Comparison of ENCODE assay signal across 9 cellular contexts in the genomic region with DNA sequence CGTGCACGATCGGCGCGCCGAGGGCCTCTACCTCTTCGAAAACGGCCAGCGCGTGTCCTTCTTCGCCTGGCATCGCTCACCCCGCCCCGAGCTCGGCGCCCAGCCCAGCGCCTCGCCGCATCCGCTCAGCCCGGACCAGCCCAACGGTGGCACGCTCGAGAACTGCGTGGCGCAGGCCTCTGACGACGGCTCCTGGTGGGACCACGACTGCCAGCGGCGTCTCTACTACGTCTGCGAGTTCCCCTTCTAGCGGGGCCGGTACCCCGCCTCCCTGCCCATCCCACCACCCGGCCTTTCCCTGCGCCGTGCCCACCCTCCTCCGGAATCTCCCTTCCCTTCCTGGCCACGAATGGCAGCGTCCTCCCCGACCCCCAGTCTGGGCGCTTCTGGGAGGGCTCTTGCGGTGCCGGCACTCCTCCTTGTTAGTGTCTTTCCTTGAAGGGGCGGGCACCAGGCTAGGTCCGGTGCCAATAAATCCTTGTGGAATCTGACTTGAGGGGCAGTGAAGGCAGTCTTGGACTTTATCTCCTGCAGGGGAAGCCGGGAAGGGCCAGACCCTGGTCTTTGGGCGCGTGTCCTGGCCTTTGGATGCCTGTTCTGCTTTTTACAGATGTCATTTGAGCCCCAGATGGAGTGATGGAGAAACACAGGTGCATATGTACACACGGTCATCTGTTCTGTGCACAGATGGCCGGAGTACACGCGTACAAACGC. TPM values are rescaled to one million over a fixed set of nuclear protein-coding genes. Genes with fewer than 3 reads are reported as not detected.
DNase-seq lines count a peak whose midpoint lies in the region; ATAC-seq and TF ChIP-seq lines count a peak whose summit lies in the region.
"Had no signal": no experiment of that assay in that cellular context is flagged by ENCODE, and none has a peak within 500 bp of the region (broad histone marks: within the 10 kb centered on the region; RNA-seq: fewer than 3 reads in every experiment).

No MANE protein-coding gene starts in this region.

- H3K9me2 ChIP-seq in PC-3 (replicated peaks; ENCODE audit: low read length), result no peaks in the 10 kb centered on the region

- H3K36me3 ChIP-seq in PC-3 (ENCODE audit: low read depth, low read length) (no peaks in the 10 kb centered on the region), esophagus (ENCODE audit: control insufficient read depth in 2 of 2, insufficient read depth in 2 of 2, low read length in 1 of 2) (no peaks in the 10 kb centered on the region)

- BruUV-seq in PC-3 (replicated peaks; lab: Mats Ljungman, UMichigan), result no TSS peak

- H3F3A ChIP-seq in PC-3 (ENCODE audit: low read length, unreplicated experiment), result no peaks in the 10 kb centered on the region

- intact Hi-C loops in PC-3 (cut with micrococcal nuclease), result no loop called here

- H3K79me2 ChIP-seq in PC-3 (ENCODE audit: low read length), result peaks cover 11% of the 10 kb centered on the region

- H3K27me3 Mint-ChIP-seq in osteocyte (ENCODE audit: unreplicated experiment), result peaks cover 11% of the 10 kb centered on the region

- no peaks in the 10 kb centered on the region for H4K20me1 ChIP-seq in PC-3 (ENCODE audit: low read length)

- H3K4me1 Mint-ChIP-seq in osteocyte (ENCODE audit: unreplicated experiment), result peaks cover 17% of the 10 kb centered on the region

- H3K9me3 ChIP-seq in PC-3 (ENCODE audit: low read length) (no peaks in the 10 kb centered on the region), esophagus (ENCODE audit: control insufficient read depth in 2 of 2, insufficient read depth in 1 of 2, low read depth in 1 of 2, low read length in 1 of 2) (no peaks in the 10 kb centered on the region)

- TF ChIP-seq CTCF in PC-3 (conservative IDR thresholded peaks at IDR 0.05; ENCODE audit: low read depth, low read length), result no peak
- TF ChIP-seq CTCF in osteocyte (IDR thresholded peaks at IDR 0.05), result no peak

- H3K27me3 ChIP-seq in PC-3 (ENCODE audit: low read length) (no peaks in the 10 kb centered on the region), esophagus (ENCODE audit: control insufficient read depth in 1 of 2, insufficient read depth in 2 of 2, low read length in 2 of 2) (no peaks in the 10 kb centered on the region)

- H3K36me3 Mint-ChIP-seq in osteocyte (ENCODE audit: unreplicated experiment), result no peaks in the 10 kb centered on the region

- peak overlapping the region; percentile 80 for H2AFZ ChIP-seq in PC-3 (ENCODE audit: low read length)

- H3K9ac ChIP-seq in PC-3 (ENCODE audit: low read length), result peak overlapping the region; percentile 87

- H3K4me3 Mint-ChIP-seq in osteocyte (ENCODE audit: unreplicated experiment), result peak overlapping the region; percentile 88

- H3K27ac ChIP-seq in PC-3 (ENCODE audit: low read length) (peak overlapping the region; percentile 8; the same call in 1 of the 2 replicates), esophagus (ENCODE audit: low read depth in 2 of 2, low read length in 1 of 2) (peak overlapping the region; percentile 29 to 67)

- peak; percentile 32 to 35 for ATAC-seq in activated CD4-positive, CD25-positive, alpha-beta regulatory T cell treated with anti-CD3 and anti-CD28 coated beads, Interleukin-2, amount 50 U/mL, for 24 hours
- peak; percentile 42 for ATAC-seq in PC-3

- CTCF ChIA-PET in PC-3 (lab: Charles Lee), result interaction anchor here (0.6 to 1.6 kb wide), 14 partner anchors 19 to 532 kb away, joined by 3 to 21 read pairs (median 6); a partner anchor contains a TSS

- H3K4me3 ChIP-seq in PC-3 (ENCODE audit: low read length) (peak overlapping the region; percentile 75), esophagus (ENCODE audit: low read depth in 1 of 2, low read length in 2 of 2) (peak overlapping the region; percentile 56 to 61)

- DNase-seq in activated CD4-positive, CD25-positive, alpha-beta regulatory T cell treated with anti-CD3 and anti-CD28 coated beads, Interleukin-2, amount 50 U/mL, for 72 hours, result no peak
- DNase-seq in PC-3, result no peak
- DNase-seq in osteocyte (ENCODE audit: extremely low spot score, unreplicated experiment), result no peak
- no peak for DNase-seq in NCI-H774 (lab: John Stamatoyannopoulos, UW)
- DNase-seq in SK-N-DZ (ENCODE audit: low spot score), result no peak
- no peak for DNase-seq in pons (ENCODE audit: low spot score)

- POLR2A ChIA-PET in PC-3 (lab: Charles Lee; ENCODE audit: unreplicated experiment), result interaction anchor here (0.7 kb wide), 1 partner anchor 119 kb away, joined by 6 read pairs; no protein-coding TSS in a partner anchor

- 8% methylated on average over 55 to 56 of the region's 56 CpGs for WGBS in esophagus, 2 donors

- peak overlapping the region; percentile 52 for H3K27ac Mint-ChIP-seq in osteocyte (ENCODE audit: unreplicated experiment)

- no peaks in the 10 kb centered on the region for H3K9me3 Mint-ChIP-seq in osteocyte (ENCODE audit: unreplicated experiment)

- H3K4me1 ChIP-seq in PC-3 (ENCODE audit: insufficient read depth, low read length), result peaks cover 13% of the 10 kb centered on the region
- H3K4me1 ChIP-seq in esophagus (ENCODE audit: control insufficient read depth in 2 of 2, insufficient read depth in 2 of 2, low read length in 1 of 2), result peaks cover 15 to 30% of the 10 kb centered on the region in 2 donors

- peak overlapping the region; percentile 96 for H3K4me2 ChIP-seq in PC-3 (ENCODE audit: low read length)

RNA-seq across cellular contexts. Expression of a gene that starts 2.2 kb away (rescaled TPM):
- total RNA-seq in PC-3 (2014; rRNA removed) (2.3 and 2.4 TPM in 2 replicates), osteocyte (5.0 and 6.0 TPM in 2 replicates)
- polyA plus RNA-seq in esophagus, result 1 to 10 TPM; 3.9 to 4.8 TPM
- polyA plus RNA-seq in SK-N-DZ (2014; cell fraction: cytosol; rRNA removed), result 15.4 and 21.5 TPM in 2 replicates
- 30.9 and 44.3 TPM in 2 replicates for polyA plus RNA-seq in SK-N-DZ (2014; cell fraction: nucleus; rRNA removed)

RNA-seq across cellular contexts. Expression of a gene that starts 5.8 kb away (rescaled TPM):
- 0.12 and 0.47 TPM in 2 replicates for total RNA-seq in PC-3 (2014; rRNA removed)
- polyA plus RNA-seq in esophagus, result under 1 TPM; 0.06 to 0.13 TPM
- 0.29 and 0.40 TPM in 2 replicates for total RNA-seq in osteocyte
- polyA plus RNA-seq in SK-N-DZ (2014; cell fraction: cytosol; rRNA removed), result 0.54 and 2.1 TPM in 2 replicates
- polyA plus RNA-seq in SK-N-DZ (2014; cell fraction: nucleus; rRNA removed), result 1.2 and 5.0 TPM in 2 replicates

RNA-seq across cellular contexts. Expression of a gene that starts 44.9 kb away (rescaled TPM):
- not detected in 2 replicates for total RNA-seq in PC-3 (2014; rRNA removed)
- polyA plus RNA-seq in esophagus, result not detected
- not detected in 2 replicates for total RNA-seq in osteocyte
- polyA plus RNA-seq in SK-N-DZ (2014; cell fraction: cytosol; rRNA removed), result not detected in 2 replicates
- polyA plus RNA-seq in SK-N-DZ (2014; cell fraction: nucleus; rRNA removed), result not detected in 2 replicates
- total RNA-seq: Daoy had no signal
